18 cellular contexts compared by ENCODE assay signal in genomic region chr11:204587-205109, GRCh38. TPM values are rescaled to one million over a fixed set of nuclear protein-coding genes. Genes with fewer than 3 reads are reported as not detected.
A peak's percentile ranks its signal among the peaks of the same experiment; 100 is the strongest.
DNase-seq lines count a peak whose midpoint lies in the region; ATAC-seq and TF ChIP-seq lines count a peak whose summit lies in the region.
"Had no signal": no experiment of that assay in that cellular context is flagged by ENCODE, and none has a peak within 500 bp of the region (broad histone marks: within the 10 kb centered on the region; RNA-seq: fewer than 3 reads in every experiment).

No MANE protein-coding gene starts in this region.

- H3K27ac ChIP-seq in coronary artery = no peak overlapping the region
- H3K27ac ChIP-seq: body of pancreas, left lung, suprapubic skin, VCaP had no signal

- no peak for TF ChIP-seq CTCF in HFFc6 (IDR thresholded peaks at IDR 0.05)
- TF ChIP-seq CTCF in coronary artery (IDR thresholded peaks at IDR 0.05) = no peak

- peak overlapping the region; percentile 97 for H3K27ac Mint-ChIP-seq in activated T-cell treated with anti-CD3 and anti-CD28 coated beads, Interleukin-2, amount 50 U/mL, for 24 hours
- peak overlapping the region; percentile 24; the same call in 1 of the 2 replicates for H3K27ac Mint-ChIP-seq in HFFc6

- no peak overlapping the region for H3K4me3 Mint-ChIP-seq in activated T-cell treated with anti-CD3 and anti-CD28 coated beads, Interleukin-2, amount 50 U/mL, for 24 hours
- no peak overlapping the region for H3K4me3 Mint-ChIP-seq in HFFc6

- H3K9me3 Mint-ChIP-seq in activated T-cell treated with anti-CD3 and anti-CD28 coated beads, Interleukin-2, amount 50 U/mL, for 24 hours = no peaks in the 10 kb centered on the region
- no peaks in the 10 kb centered on the region for H3K9me3 Mint-ChIP-seq in HFFc6
- H3K9me3 Mint-ChIP-seq: activated T-helper 1 cell treated with anti-CD3 and anti-CD28 coated beads, Interleukin-12 subunit alpha, Interleukin-12 subunit beta, Interleukin-2, Interleukin-4 antibody, amounts not matched to agents 30 ng/mL and 10 ng/mL and 1 ng/mL, durations not matched to agents 14 hours and 24 hours and 36 hours had no signal

- ATAC-seq in sciatic nerve (no peak), GM18909 (IDR thresholded peaks at IDR 0.05; ENCODE audit: poor library complexity, unreplicated experiment) (no peak), HG02588 (IDR thresholded peaks at IDR 0.05; ENCODE audit: unreplicated experiment) (no peak)
- ATAC-seq: body of pancreas, left lung, PC-3 had no signal

- peaks cover 91% of the 10 kb centered on the region for H3K36me3 Mint-ChIP-seq in activated T-cell treated with anti-CD3 and anti-CD28 coated beads, Interleukin-2, amount 50 U/mL, for 24 hours (ENCODE audit: low read depth)
- peaks cover 26% of the 10 kb centered on the region for H3K36me3 Mint-ChIP-seq in HFFc6 (ENCODE audit: low read depth)

- DNase-seq in activated T-cell treated with anti-CD3 and anti-CD28 coated beads, Interleukin-2, amount 50 U/mL, for 24 hours = no peak
- DNase-seq in activated T-cell treated with anti-CD3 and anti-CD28 coated beads, Interleukin-2, amount 50 U/mL, for 1 hour = no peak
- no peak for DNase-seq in HFFc6
- DNase-seq in coronary artery (ENCODE audit: low spot score) = peak; percentile 72
- peak; percentile 51 for DNase-seq in sciatic nerve (ENCODE audit: low spot score)
- no peak for DNase-seq in NCI-H446 treated with DMSO at 0.1 percent for 48 hours (lab: John Stamatoyannopoulos, UW)
- DNase-seq: Calu3, left lung, NCI-H2029 treated with DMSO at 0.1 percent for 48 hours, NCI-H526 treated with DMSO at 0.1 percent for 48 hours, PC-3 had no signal

- H3K27me3 Mint-ChIP-seq in activated T-cell treated with anti-CD3 and anti-CD28 coated beads, Interleukin-2, amount 50 U/mL, for 24 hours = no peaks in the 10 kb centered on the region
- H3K27me3 Mint-ChIP-seq in HFFc6 (ENCODE audit: insufficient read depth) = peaks cover 11% of the 10 kb centered on the region

- H3K4me1 Mint-ChIP-seq in activated T-cell treated with anti-CD3 and anti-CD28 coated beads, Interleukin-2, amount 50 U/mL, for 24 hours (ENCODE audit: low read depth) = peaks cover 57% of the 10 kb centered on the region
- H3K4me1 Mint-ChIP-seq in HFFc6 (ENCODE audit: low read depth) = peaks cover 7% of the 10 kb centered on the region

- intact Hi-C loops in sciatic nerve (cut with DNase I) = no loop called here

- peak overlapping the region; percentile 77 for H3K4me3 ChIP-seq in coronary artery
- H3K4me3 ChIP-seq: body of pancreas, left lung, suprapubic skin had no signal

RNA-seq across cellular contexts. Expression of gene BET1L, which starts 2.6 kb away (rescaled TPM):
- 10 to 100 TPM; 63.5 to 76.9 (median 67.2) TPM for total RNA-seq in HFFc6 (2021; fragmentation: NEBNext Ultra II Directional; extraction: Animal tissue kit (Norgen Biotek cat#: 25700))
- 48.1 TPM for total RNA-seq in sciatic nerve

RNA-seq across cellular contexts. Expression of gene RIC8A, which starts 2.9 kb away (rescaled TPM):
- 100 to 1,000 TPM; 163 to 194 (median 164) TPM for total RNA-seq in HFFc6 (2021; fragmentation: NEBNext Ultra II Directional; extraction: Animal tissue kit (Norgen Biotek cat#: 25700))
- 74.7 TPM for total RNA-seq in sciatic nerve

RNA-seq across cellular contexts. Expression of gene SCGB1C1, which starts 11.8 kb away (rescaled TPM):
- total RNA-seq in HFFc6 (2021; fragmentation: NEBNext Ultra II Directional; extraction: Animal tissue kit (Norgen Biotek cat#: 25700)) = not detected
- total RNA-seq in sciatic nerve = not detected
- total RNA-seq: activated T-helper 1 cell treated with anti-CD3 and anti-CD28 coated beads, Interleukin-12 subunit alpha, Interleukin-12 subunit beta, Interleukin-2, Interleukin-4 antibody, amounts not matched to agents 30 ng/mL and 10 ng/mL and 1 ng/mL, durations not matched to agents 14 hours and 24 hours and 36 hours; body of pancreas; Calu3; left lung; M059J; PC-3; suprapubic skin had no signal

RNA-seq across cellular contexts. Expression of gene SIRT3, which starts 31.5 kb away (rescaled TPM):
- total RNA-seq in HFFc6 (2021; fragmentation: NEBNext Ultra II Directional; extraction: Animal tissue kit (Norgen Biotek cat#: 25700)) = 10 to 100 TPM in 4 of 6 experiments, 1 to 10 TPM in 2; 8.0 to 10.9 (median 10.2) TPM
- 21.7 TPM for total RNA-seq in sciatic nerve

RNA-seq across cellular contexts. Expression of gene PSMD13, which starts 32.1 kb away (rescaled TPM):
- 100 to 1,000 TPM; 167 to 180 (median 172) TPM for total RNA-seq in HFFc6 (2021; fragmentation: NEBNext Ultra II Directional; extraction: Animal tissue kit (Norgen Biotek cat#: 25700))
- 79.4 TPM for total RNA-seq in sciatic nerve

Comparison
In these comparisons a context has a peak if more than half of its experiments do, and no peak if none do; other contexts are left out.
1. DNase-seq: peak in coronary artery (single experiment) and sciatic nerve (single experiment); none in activated T-cell treated with anti-CD3 and anti-CD28 coated beads, Interleukin-2, amount 50 U/mL, for 24 hours (single experiment), activated T-cell treated with anti-CD3 and anti-CD28 coated beads, Interleukin-2, amount 50 U/mL, for 1 hour (single experiment), HFFc6 (single experiment) and NCI-H446 treated with DMSO at 0.1 percent for 48 hours (single experiment).